8 cellular contexts compared by ENCODE assay signal in the genomic region with DNA sequence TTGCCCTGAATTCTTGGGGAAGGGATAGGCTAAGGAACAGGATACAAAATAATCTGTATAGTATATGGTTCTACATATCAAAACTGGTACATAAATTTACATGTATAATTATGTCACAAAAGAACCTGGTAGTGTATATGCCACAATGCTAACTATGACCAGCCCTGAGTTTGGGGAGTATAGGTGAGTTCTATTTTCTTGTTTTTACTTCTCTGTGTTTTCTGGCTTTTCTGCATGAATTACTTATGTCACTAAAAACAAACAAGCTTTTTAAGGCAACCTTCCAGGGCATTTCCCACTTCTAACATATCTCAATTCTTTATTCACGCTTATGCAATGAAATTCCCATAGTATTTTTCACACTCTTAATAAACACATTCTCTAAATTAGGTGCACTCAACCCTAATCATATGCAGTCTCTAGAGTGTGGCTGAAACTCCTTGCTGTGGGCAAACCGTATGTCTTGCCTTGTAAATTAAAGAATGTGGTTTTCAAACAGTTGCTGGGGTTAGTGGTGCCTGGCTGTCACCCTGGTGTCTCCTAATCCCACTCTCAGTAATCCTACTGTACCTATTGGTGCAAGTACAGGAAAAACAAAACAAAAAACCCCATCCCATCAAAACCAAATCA. TPM values are rescaled to one million over a fixed set of nuclear protein-coding genes. Genes with fewer than 3 reads are reported as not detected.
DNase-seq lines count a peak whose midpoint lies in the region; ATAC-seq and TF ChIP-seq lines count a peak whose summit lies in the region.
"Had no signal": no experiment of that assay in that cellular context is flagged by ENCODE, and none has a peak within 500 bp of the region (broad histone marks: within the 10 kb centered on the region; RNA-seq: fewer than 3 reads in every experiment).

No MANE protein-coding gene starts in this region.

- WGBS in lower leg skin, 2 donors, result 32 to 43% methylated on average over 2 of the region's 2 CpGs

- H3K4me3 ChIP-seq in lower leg skin (ENCODE audit: low read depth, poor library complexity, severe bottlenecking), result no peak overlapping the region
- H3K4me3 ChIP-seq: adrenal gland had no signal

- intact Hi-C loops in lower leg skin (cut with DNase I; ENCODE audit: low total_unique reads), result loop anchor here (2.0 kb wide), 1 partner anchor 25 kb away; no protein-coding TSS in a partner anchor

- ATAC-seq in GM18909 (IDR thresholded peaks at IDR 0.05; ENCODE audit: poor library complexity, unreplicated experiment) (peak; percentile 90), GM21529 (IDR thresholded peaks at IDR 0.05; ENCODE audit: unreplicated experiment) (peak; percentile 89), HG03280 (IDR thresholded peaks at IDR 0.05; ENCODE audit: unreplicated experiment) (peak; percentile 92), left lobe of liver (peak; percentile 8)

- no peak for TF ChIP-seq POLR2A in lower leg skin (IDR thresholded peaks at IDR 0.05)

- TF ChIP-seq CTCF in lower leg skin (IDR thresholded peaks at IDR 0.05), result no peak

- no peak for DNase-seq in left lobe of liver (ENCODE audit: low spot score)
- no peak for DNase-seq in lower leg skin (ENCODE audit: low spot score in 2 of 2)
- DNase-seq in DMS 273 treated with DMSO at 0.1 percent for 48 hours (lab: John Stamatoyannopoulos, UW), result no peak
- DNase-seq in NCI-H1436 (lab: John Stamatoyannopoulos, UW), result no peak
- DNase-seq: adrenal gland had no signal

RNA-seq across cellular contexts. Expression of a gene that starts 14.0 kb away (rescaled TPM):
- total RNA-seq in left lobe of liver (208 TPM), lower leg skin (100 to 1,000 TPM in 2 of 4 donors, 10 to 100 TPM in 2; 40.1 to 151 (median 79.5) TPM)

Comparison
In these comparisons a context has a peak if more than half of its experiments do, and no peak if none do; other contexts are left out.
1. ATAC-seq: peak in every context shown above with its lines; median percentile 92 in HG03280; 90 in GM18909; 89 in GM21529; 8 in left lobe of liver.